In the genomic region with DNA sequence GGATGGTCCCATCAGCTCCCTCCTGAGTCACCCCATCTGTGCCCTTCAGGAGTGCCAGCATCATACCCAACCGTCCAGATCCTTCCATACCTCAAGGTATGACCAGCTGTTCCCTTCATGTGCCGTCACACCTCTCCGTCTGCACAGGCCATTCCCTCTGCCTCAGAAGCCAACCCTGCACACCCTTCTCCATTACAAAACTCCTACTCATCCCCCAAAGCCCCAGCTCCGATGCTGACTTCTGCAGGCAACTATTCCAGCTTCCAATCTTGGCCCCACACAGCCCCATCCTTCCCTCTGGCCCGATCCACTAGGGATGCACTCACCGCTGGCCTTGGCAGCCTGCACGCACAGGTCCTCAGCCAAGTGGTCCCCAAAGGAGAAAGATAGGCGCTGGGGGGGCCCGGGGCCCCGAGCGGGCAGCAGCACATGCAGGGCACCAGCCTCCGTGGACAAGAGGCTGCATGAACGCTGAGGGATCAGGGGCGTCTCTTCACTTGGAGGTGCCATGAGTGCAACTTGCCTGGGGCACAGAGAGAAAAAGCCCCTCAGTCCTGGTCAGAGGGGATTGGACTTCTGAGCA, we compare ENCODE assay signal across 27 cellular contexts. TPM values are rescaled to one million over a fixed set of nuclear protein-coding genes. Genes with fewer than 3 reads are reported as not detected.
DNase-seq lines count a peak whose midpoint lies in the region; ATAC-seq and TF ChIP-seq lines count a peak whose summit lies in the region.
"Had no signal": no experiment of that assay in that cellular context is flagged by ENCODE, and none has a peak within 500 bp of the region (broad histone marks: within the 10 kb centered on the region; RNA-seq: fewer than 3 reads in every experiment).

No MANE protein-coding gene starts in this region.

- H3K27ac ChIP-seq in CD8-positive, alpha-beta memory T cell (ENCODE audit: low read depth, low read length), result no peak overlapping the region
- H3K27ac ChIP-seq in vagina, result no peak overlapping the region
- H3K27ac ChIP-seq: A549, C4-2B, esophagus muscularis mucosa, SJCRH30, uterus had no signal

- H3K27me3 Mint-ChIP-seq in activated CD4-positive, alpha-beta T cell treated with anti-CD3 and anti-CD28 coated beads, Interleukin-2, amount 10 ng/mL, durations not matched to agents 24 days and 14 days, result peaks cover 1% of the 10 kb centered on the region
- peaks cover 0 to 2% of the 10 kb centered on the region in 2 donors for H3K27me3 Mint-ChIP-seq in CD8-positive, alpha-beta memory T cell
- no peaks in the 10 kb centered on the region for H3K27me3 Mint-ChIP-seq in natural killer cell treated with Interleukin-12 subunit alpha and Interleukin-12 subunit beta and Interleukin-15 and Interleukin-18, amount 100 ng/mL, for 72 hours
- H3K27me3 Mint-ChIP-seq: naive B cell had no signal

- intact Hi-C loops in activated CD4-positive, alpha-beta T cell treated with anti-CD3 and anti-CD28 coated beads, Interleukin-2, amount 10 ng/mL, durations not matched to agents 24 days and 14 days (cut with micrococcal nuclease), result no loop called here
- intact Hi-C loops in vagina (cut with DNase I), result no loop called here

- H3K4me3 Mint-ChIP-seq in activated CD4-positive, alpha-beta T cell treated with anti-CD3 and anti-CD28 coated beads, Interleukin-2, amount 10 ng/mL, durations not matched to agents 24 days and 14 days, result peak overlapping the region; percentile 94
- peak overlapping the region; percentile 33 to 93 (median 67) for H3K4me3 Mint-ChIP-seq in CD8-positive, alpha-beta memory T cell
- peak overlapping the region; percentile 86 for H3K4me3 Mint-ChIP-seq in natural killer cell treated with Interleukin-12 subunit alpha and Interleukin-12 subunit beta and Interleukin-15 and Interleukin-18, amount 100 ng/mL, for 72 hours

- H3K36me3 ChIP-seq in CD8-positive, alpha-beta memory T cell (ENCODE audit: insufficient read depth, low read length), result peaks cover 43% of the 10 kb centered on the region
- H3K36me3 ChIP-seq in vagina, result no peaks in the 10 kb centered on the region
- H3K36me3 ChIP-seq: SJCRH30, uterus had no signal

- H3K4me1 Mint-ChIP-seq in activated CD4-positive, alpha-beta T cell treated with anti-CD3 and anti-CD28 coated beads, Interleukin-2, amount 10 ng/mL, durations not matched to agents 24 days and 14 days, result peaks cover 36% of the 10 kb centered on the region
- peaks cover 42 to 57% (median 48%) of the 10 kb centered on the region in 3 donors for H3K4me1 Mint-ChIP-seq in CD8-positive, alpha-beta memory T cell
- peaks cover 30 to 44% of the 10 kb centered on the region in 2 donors for H3K4me1 Mint-ChIP-seq in natural killer cell treated with Interleukin-12 subunit alpha and Interleukin-12 subunit beta and Interleukin-15 and Interleukin-18, amount 100 ng/mL, for 72 hours (ENCODE audit: low read depth in 2 of 2)

- H3K27me3 ChIP-seq in CD8-positive, alpha-beta memory T cell (ENCODE audit: insufficient read depth, low read length, poor library complexity, severe bottlenecking), result no peaks in the 10 kb centered on the region
- no peaks in the 10 kb centered on the region for H3K27me3 ChIP-seq in vagina
- H3K27me3 ChIP-seq: uterus had no signal

- peaks cover 42% of the 10 kb centered on the region for H3K4me1 ChIP-seq in CD8-positive, alpha-beta memory T cell (ENCODE audit: insufficient read depth, low read length)
- peaks cover 31% of the 10 kb centered on the region for H3K4me1 ChIP-seq in vagina
- H3K4me1 ChIP-seq: SJCRH30, uterus had no signal

- H3K9me3 Mint-ChIP-seq in activated CD4-positive, alpha-beta T cell treated with anti-CD3 and anti-CD28 coated beads, Interleukin-2, amount 10 ng/mL, durations not matched to agents 24 days and 14 days, result no peaks in the 10 kb centered on the region
- no peaks in the 10 kb centered on the region for H3K9me3 Mint-ChIP-seq in CD8-positive, alpha-beta memory T cell
- no peaks in the 10 kb centered on the region for H3K9me3 Mint-ChIP-seq in activated naive CD4-positive, alpha-beta T cell treated with anti-CD3 and anti-CD28 coated beads, Interleukin-2, amount 50 U/mL, for 72 hours
- no peaks in the 10 kb centered on the region for H3K9me3 Mint-ChIP-seq in natural killer cell treated with Interleukin-12 subunit alpha and Interleukin-12 subunit beta and Interleukin-15 and Interleukin-18, amount 100 ng/mL, for 72 hours
- H3K9me3 Mint-ChIP-seq: naive B cell had no signal

- H3K4me3 ChIP-seq in CD8-positive, alpha-beta memory T cell (ENCODE audit: low read length), result no peak overlapping the region
- H3K4me3 ChIP-seq in vagina, result no peak overlapping the region
- H3K4me3 ChIP-seq: A549, esophagus muscularis mucosa, SJCRH30, uterus had no signal

- peaks cover 69% of the 10 kb centered on the region for H3K36me3 Mint-ChIP-seq in activated CD4-positive, alpha-beta T cell treated with anti-CD3 and anti-CD28 coated beads, Interleukin-2, amount 10 ng/mL, durations not matched to agents 24 days and 14 days (ENCODE audit: low read depth)
- peaks cover 6 to 49% (median 6%) of the 10 kb centered on the region in 3 donors for H3K36me3 Mint-ChIP-seq in CD8-positive, alpha-beta memory T cell
- peaks cover 11 to 39% of the 10 kb centered on the region in 2 donors for H3K36me3 Mint-ChIP-seq in activated naive CD4-positive, alpha-beta T cell treated with anti-CD3 and anti-CD28 coated beads, Interleukin-2, amount 50 U/mL, for 72 hours
- H3K36me3 Mint-ChIP-seq in natural killer cell treated with Interleukin-12 subunit alpha and Interleukin-12 subunit beta and Interleukin-15 and Interleukin-18, amount 100 ng/mL, for 72 hours, result peaks cover 4% of the 10 kb centered on the region

- CTCF ChIA-PET in CD8-positive, alpha-beta memory T cell (lab: Charles Lee), result interaction anchor here (1.5 to 2.4 kb wide), 2 partner anchors 11 to 60 kb away, joined by 3 to 10 read pairs; no protein-coding TSS in a partner anchor

- no peak for ATAC-seq in activated naive CD4-positive, alpha-beta T cell treated with anti-CD3 and anti-CD28 coated beads, Interleukin-2, amount 50 U/mL, for 72 hours
- ATAC-seq in natural killer cell treated with Interleukin-12 subunit alpha and Interleukin-12 subunit beta and Interleukin-15 and Interleukin-18, amount 100 ng/mL, for 72 hours, result no peak
- ATAC-seq in GM21367 (IDR thresholded peaks at IDR 0.05; ENCODE audit: unreplicated experiment), result no peak
- ATAC-seq: A549, left cardiac atrium had no signal

- H3K27ac Mint-ChIP-seq in activated CD4-positive, alpha-beta T cell treated with anti-CD3 and anti-CD28 coated beads, Interleukin-2, amount 10 ng/mL, durations not matched to agents 24 days and 14 days, result peak overlapping the region; percentile 1
- H3K27ac Mint-ChIP-seq in CD8-positive, alpha-beta memory T cell, result peak overlapping the region in 6 of 8 donors; percentile 56 to 96 (median 68)
- peak overlapping the region; percentile 85 to 90 for H3K27ac Mint-ChIP-seq in activated naive CD4-positive, alpha-beta T cell treated with anti-CD3 and anti-CD28 coated beads, Interleukin-2, amount 50 U/mL, for 72 hours
- H3K27ac Mint-ChIP-seq in natural killer cell treated with Interleukin-12 subunit alpha and Interleukin-12 subunit beta and Interleukin-15 and Interleukin-18, amount 100 ng/mL, for 72 hours, result peak overlapping the region; percentile 95 to 97

- TF ChIP-seq POLR2A in vagina (IDR thresholded peaks at IDR 0.05), result no peak

- no peak for DNase-seq in activated CD4-positive, alpha-beta T cell treated with anti-CD3 and anti-CD28 coated beads, Interleukin-2, amount 10 ng/mL, durations not matched to agents 24 days and 14 days
- no peak for DNase-seq in activated CD4-positive, alpha-beta T cell treated with anti-CD3 and anti-CD28 coated beads, Interleukin-2, amount 50 U/mL, for 4 hours
- no peak for DNase-seq in CD8-positive, alpha-beta memory T cell
- DNase-seq in activated naive CD4-positive, alpha-beta T cell treated with anti-CD3 and anti-CD28 coated beads, Interleukin-2, amount 50 U/mL, for 72 hours (ENCODE audit: low spot score in 2 of 2), result no peak
- no peak for DNase-seq in natural killer cell treated with Interleukin-12 subunit alpha and Interleukin-12 subunit beta and Interleukin-15 and Interleukin-18, amount 100 ng/mL, for 72 hours (ENCODE audit: low spot score)
- DNase-seq in RPMI8226 (no peak), vagina (ENCODE audit: extremely low spot score in 2 of 2) (no peak)
- DNase-seq: anterior cingulate cortex; DMS53; effector CD8-positive, alpha-beta T cell; Kasumi-1; left cardiac atrium; mesenchymal stem cell; naive B cell; NCI-H1105 treated with DMSO at 0.1 percent for 48 hours; NCI-H526 treated with DMSO at 0.1 percent for 48 hours; SJCRH30; small intestine; stimulated activated CD4-positive, alpha-beta T cell treated with anti-CD3 and anti-CD28 coated beads, Interleukin-4, amount 100 ng/mL, for 1 hour; uterus had no signal

- POLR2A ChIA-PET in CD8-positive, alpha-beta memory T cell (lab: Charles Lee), result no interaction called here

- no peaks in the 10 kb centered on the region for H3K9me3 ChIP-seq in CD8-positive, alpha-beta memory T cell (ENCODE audit: low read length)
- H3K9me3 ChIP-seq in vagina, result no peaks in the 10 kb centered on the region
- H3K9me3 ChIP-seq: A549, esophagus muscularis mucosa, SJCRH30, uterus had no signal

- no peak for TF ChIP-seq CTCF in vagina (IDR thresholded peaks at IDR 0.05)

RNA-seq across cellular contexts. Expression of a gene that starts 3.8 kb away (rescaled TPM):
- total RNA-seq in activated CD4-positive, alpha-beta T cell treated with anti-CD3 and anti-CD28 coated beads, Interleukin-2, amount 10 ng/mL, durations not matched to agents 24 days and 14 days, result 226 and 239 TPM in 2 replicates
- 100 to 1,000 TPM; 119 to 125 TPM for total RNA-seq in CD8-positive, alpha-beta memory T cell
- polyA plus RNA-seq in CD8-positive, alpha-beta memory T cell, result 84.0 TPM
- total RNA-seq in activated naive CD4-positive, alpha-beta T cell treated with anti-CD3 and anti-CD28 coated beads, Interleukin-2, amount 50 U/mL, for 72 hours, result 100 to 1,000 TPM; 204 to 237 TPM
- total RNA-seq in natural killer cell treated with Interleukin-12 subunit alpha and Interleukin-12 subunit beta and Interleukin-15 and Interleukin-18, amount 100 ng/mL, for 72 hours, result 100 to 1,000 TPM; 184 to 195 TPM
- 10.8 TPM for total RNA-seq in vagina

RNA-seq across cellular contexts. Expression of a gene that starts 15.7 kb away (rescaled TPM):
- total RNA-seq in activated CD4-positive, alpha-beta T cell treated with anti-CD3 and anti-CD28 coated beads, Interleukin-2, amount 10 ng/mL, durations not matched to agents 24 days and 14 days, result 2,698 and 2,718 TPM in 2 replicates
- total RNA-seq in CD8-positive, alpha-beta memory T cell, result 1,000 to 10,000 TPM; 3,114 to 3,151 TPM
- polyA plus RNA-seq in CD8-positive, alpha-beta memory T cell, result 3,296 TPM
- 1,000 to 10,000 TPM; 3,079 to 3,707 TPM for total RNA-seq in activated naive CD4-positive, alpha-beta T cell treated with anti-CD3 and anti-CD28 coated beads, Interleukin-2, amount 50 U/mL, for 72 hours
- total RNA-seq in natural killer cell treated with Interleukin-12 subunit alpha and Interleukin-12 subunit beta and Interleukin-15 and Interleukin-18, amount 100 ng/mL, for 72 hours, result 1,000 to 10,000 TPM; 1,379 to 1,604 TPM
- 1,768 TPM for total RNA-seq in vagina

RNA-seq across cellular contexts. Expression of a gene that starts 22.7 kb away (rescaled TPM):
- 5.9 and 8.7 TPM in 2 replicates for total RNA-seq in activated CD4-positive, alpha-beta T cell treated with anti-CD3 and anti-CD28 coated beads, Interleukin-2, amount 10 ng/mL, durations not matched to agents 24 days and 14 days
- total RNA-seq in CD8-positive, alpha-beta memory T cell, result 1 to 10 TPM; 1.8 to 2.9 TPM
- polyA plus RNA-seq in CD8-positive, alpha-beta memory T cell, result 2.6 TPM
- total RNA-seq in activated naive CD4-positive, alpha-beta T cell treated with anti-CD3 and anti-CD28 coated beads, Interleukin-2, amount 50 U/mL, for 72 hours, result 10 to 100 TPM in 1 of 2 donors, 1 to 10 TPM in 1; 6.3 to 10.5 TPM
- 10 to 100 TPM in 1 of 2 donors, 1 to 10 TPM in 1; 9.1 to 12.0 TPM for total RNA-seq in natural killer cell treated with Interleukin-12 subunit alpha and Interleukin-12 subunit beta and Interleukin-15 and Interleukin-18, amount 100 ng/mL, for 72 hours
- total RNA-seq in vagina, result not detected
- total RNA-seq: esophagus muscularis mucosa, H4, left cardiac atrium, pulmonary artery endothelial cell, SJCRH30, subcutaneous adipose tissue, uterus had no signal

RNA-seq across cellular contexts. Expression of a gene that starts 27.7 kb away (rescaled TPM):
- 1.1 and 1.5 TPM in 2 replicates for total RNA-seq in activated CD4-positive, alpha-beta T cell treated with anti-CD3 and anti-CD28 coated beads, Interleukin-2, amount 10 ng/mL, durations not matched to agents 24 days and 14 days
- total RNA-seq in CD8-positive, alpha-beta memory T cell, result 1 to 10 TPM; 1.2 to 1.7 TPM
- 0.33 TPM for polyA plus RNA-seq in CD8-positive, alpha-beta memory T cell
- 1 to 10 TPM; 1.5 to 2.0 TPM for total RNA-seq in activated naive CD4-positive, alpha-beta T cell treated with anti-CD3 and anti-CD28 coated beads, Interleukin-2, amount 50 U/mL, for 72 hours
- under 1 TPM; 0.57 to 0.89 TPM for total RNA-seq in natural killer cell treated with Interleukin-12 subunit alpha and Interleukin-12 subunit beta and Interleukin-15 and Interleukin-18, amount 100 ng/mL, for 72 hours
- total RNA-seq in vagina, result not detected
- total RNA-seq: H4, left cardiac atrium, pulmonary artery endothelial cell, SJCRH30, subcutaneous adipose tissue, uterus had no signal

RNA-seq across cellular contexts. Expression of a gene that starts 49.1 kb away (rescaled TPM):
- not detected in 2 replicates for total RNA-seq in activated CD4-positive, alpha-beta T cell treated with anti-CD3 and anti-CD28 coated beads, Interleukin-2, amount 10 ng/mL, durations not matched to agents 24 days and 14 days
- not detected for total RNA-seq in CD8-positive, alpha-beta memory T cell
- polyA plus RNA-seq in CD8-positive, alpha-beta memory T cell, result not detected
- under 1 TPM; 0.30 to 0.41 TPM for total RNA-seq in activated naive CD4-positive, alpha-beta T cell treated with anti-CD3 and anti-CD28 coated beads, Interleukin-2, amount 50 U/mL, for 72 hours
- not detected for total RNA-seq in natural killer cell treated with Interleukin-12 subunit alpha and Interleukin-12 subunit beta and Interleukin-15 and Interleukin-18, amount 100 ng/mL, for 72 hours
- total RNA-seq in vagina, result 1.5 TPM
- total RNA-seq: H4, pulmonary artery endothelial cell, SJCRH30 had no signal

Comparison
In these comparisons a context has a peak if more than half of its experiments do, and no peak if none do; other contexts are left out.
1. H3K27ac Mint-ChIP-seq: peak in every context shown above with its lines; median percentile 96 in natural killer cell treated with Interleukin-12 subunit alpha and Interleukin-12 subunit beta and Interleukin-15 and Interleukin-18, amount 100 ng/mL, for 72 hours; 88 in activated naive CD4-positive, alpha-beta T cell treated with anti-CD3 and anti-CD28 coated beads, Interleukin-2, amount 50 U/mL, for 72 hours; 68 in CD8-positive, alpha-beta memory T cell; 1 in activated CD4-positive, alpha-beta T cell treated with anti-CD3 and anti-CD28 coated beads, Interleukin-2, amount 10 ng/mL, durations not matched to agents 24 days and 14 days.
2. RNA of a gene that starts 3.8 kb away (total RNA-seq): 226 to 239 TPM in activated CD4-positive, alpha-beta T cell treated with anti-CD3 and anti-CD28 coated beads, Interleukin-2, amount 10 ng/mL, durations not matched to agents 24 days and 14 days, 204 to 237 TPM in activated naive CD4-positive, alpha-beta T cell treated with anti-CD3 and anti-CD28 coated beads, Interleukin-2, amount 50 U/mL, for 72 hours, 184 to 195 TPM in natural killer cell treated with Interleukin-12 subunit alpha and Interleukin-12 subunit beta and Interleukin-15 and Interleukin-18, amount 100 ng/mL, for 72 hours and 119 to 125 TPM in CD8-positive, alpha-beta memory T cell; 10.8 TPM in vagina (single experiment); every median in the first group is over 10 times any median in the second.
3. Peak in every context shown above with its lines, with median percentiles within 50 percentile points of each other: H3K4me3 Mint-ChIP-seq.